In genomic region chr2:55949613-55950012, GRCh38 we compare ENCODE assay signal across 26 cellular contexts. TPM values are rescaled to one million over a fixed set of nuclear protein-coding genes. Genes with fewer than 3 reads are reported as not detected.
DNase-seq lines count a peak whose midpoint lies in the region; ATAC-seq, FAIRE-seq and TF ChIP-seq lines count a peak whose summit lies in the region.
"Had no signal": no experiment of that assay in that cellular context is flagged by ENCODE, and none has a peak within 500 bp of the region (broad histone marks: within the 10 kb centered on the region; RNA-seq: fewer than 3 reads in every experiment).

No MANE protein-coding gene starts in this region.

- dilution Hi-C loops in mammary epithelial cell (cut with HindIII; ENCODE audit: low sequenced_read_pairs), result no loop called here
- dilution Hi-C loops in keratinocyte (cut with MboI; ENCODE audit: extremely low pct_ligation_motif_present, low sequenced_read_pairs), result no loop called here

- DNase-seq in mammary epithelial cell (peak; percentile 12), breast epithelium (ENCODE audit: low spot score in 2 of 2) (no peak), LNCaP clone FGC (ENCODE audit: low read depth) (peak; percentile 15), PC-3 (no peak), keratinocyte (ENCODE audit: low read depth, low spot score) (no peak), NCI-H2196 treated with DMSO at 0.1 percent for 48 hours (lab: John Stamatoyannopoulos, UW; ENCODE audit: unreplicated experiment) (no peak), NCI-H128 (lab: John Stamatoyannopoulos, UW; ENCODE audit: unreplicated experiment) (no peak), GOT3 (lab: John Stamatoyannopoulos, UW) (no peak)
- DNase-seq: AML-193; CD4-positive, alpha-beta T cell; Kasumi-1; MG63; NCI-H1694; NCI-H2029 treated with DMSO at 0.1 percent for 48 hours; NCI-H2171; SK-N-SH; SW 1271; T-helper 9 cell had no signal

- H3K36me3 ChIP-seq in mammary epithelial cell (ENCODE audit: insufficient read depth, low read length) (no peaks in the 10 kb centered on the region), breast epithelium (no peaks in the 10 kb centered on the region), PC-3 (ENCODE audit: low read depth, low read length) (no peaks in the 10 kb centered on the region), keratinocyte (ENCODE audit: control insufficient read depth in 2 of 2, extremely low read depth in 1 of 2, insufficient read depth in 2 of 2, low read length in 2 of 2) (no peaks in the 10 kb centered on the region)
- H3K36me3 ChIP-seq: BLaER1 treated with 17β-estradiol and CSF1 and Interleukin-3, amounts not matched to agents 10 nM and 100 nM; HAP-1; MG63 had no signal

- H3K9ac ChIP-seq in mammary epithelial cell (ENCODE audit: insufficient read depth, low read length) (no peak overlapping the region), PC-3 (ENCODE audit: low read length) (no peak overlapping the region), keratinocyte (ENCODE audit: control insufficient read depth, extremely low read depth, insufficient read depth, low read length) (no peak overlapping the region)
- H3K9ac ChIP-seq: BLaER1 treated with 17β-estradiol and CSF1 and Interleukin-3, amounts not matched to agents 10 nM and 100 nM; SK-N-SH had no signal

- H4K20me1 ChIP-seq in mammary epithelial cell (ENCODE audit: insufficient read depth, low read length) (no peaks in the 10 kb centered on the region), PC-3 (ENCODE audit: low read length) (no peaks in the 10 kb centered on the region), keratinocyte (ENCODE audit: control insufficient read depth, extremely low read depth, insufficient read depth, low read length) (no peaks in the 10 kb centered on the region)
- H4K20me1 ChIP-seq: BLaER1 treated with 17β-estradiol and CSF1 and Interleukin-3, amounts not matched to agents 10 nM and 100 nM had no signal

- BruUV-seq in mammary epithelial cell (replicated peaks; lab: Mats Ljungman, UMichigan) (no TSS peak), PC-3 (replicated peaks; lab: Mats Ljungman, UMichigan) (no TSS peak)

- peak; percentile 48; the same call in 1 of the 2 replicates for ATAC-seq in PC-3
- ATAC-seq: GM23338, K562 had no signal

- WGBS in mammary epithelial cell (ENCODE audit: low coverage, missing lambda C conversion rate), result 17% methylated on average over 2 of the region's 2 CpGs

- no peak overlapping the region for H3K27ac ChIP-seq in mammary epithelial cell (ENCODE audit: insufficient read depth, low read depth, low read length)
- H3K27ac ChIP-seq in breast epithelium, result no peak overlapping the region
- H3K27ac ChIP-seq in PC-3 (ENCODE audit: low read length), result no peak overlapping the region
- no peak overlapping the region for H3K27ac ChIP-seq in keratinocyte (ENCODE audit: control insufficient read depth, insufficient read depth, low read length)
- H3K27ac ChIP-seq: BLaER1 treated with 17β-estradiol and CSF1 and Interleukin-3, amounts not matched to agents 10 nM and 100 nM; HL-60 had no signal

- H3K79me2 ChIP-seq in mammary epithelial cell (ENCODE audit: insufficient read depth, low read length) (no peaks in the 10 kb centered on the region), PC-3 (ENCODE audit: low read length) (no peaks in the 10 kb centered on the region), keratinocyte (ENCODE audit: control insufficient read depth, insufficient read depth, low read length) (no peaks in the 10 kb centered on the region)

- H3K9me3 ChIP-seq in mammary epithelial cell (replicated peaks; ENCODE audit: insufficient read depth, low read length), result no peaks in the 10 kb centered on the region
- no peaks in the 10 kb centered on the region for H3K9me3 ChIP-seq in breast epithelium
- H3K9me3 ChIP-seq in PC-3 (ENCODE audit: low read length), result no peaks in the 10 kb centered on the region
- H3K9me3 ChIP-seq in keratinocyte (ENCODE audit: control insufficient read depth, low read depth, low read length), result no peaks in the 10 kb centered on the region
- H3K9me3 ChIP-seq: HAP-1 had no signal

- FAIRE-seq in keratinocyte (lab: Jason Lieb, UNC), result no peak
- FAIRE-seq: A204.1, D721Med, K562 had no signal

- H3K9me2 ChIP-seq in PC-3 (replicated peaks; ENCODE audit: low read length), result no peaks in the 10 kb centered on the region
- H3K9me2 ChIP-seq: SK-N-SH had no signal

- H3F3A ChIP-seq in PC-3 (ENCODE audit: low read length, unreplicated experiment), result no peaks in the 10 kb centered on the region

- intact Hi-C loops in mammary epithelial cell (cut with micrococcal nuclease), result no loop called here
- intact Hi-C loops in breast epithelium (cut with DNase I; ENCODE audit: low total_unique reads), result no loop called here
- intact Hi-C loops in PC-3 (cut with micrococcal nuclease), result no loop called here

- H3K27me3 ChIP-seq in mammary epithelial cell (ENCODE audit: insufficient read depth, low read length) (no peaks in the 10 kb centered on the region), breast epithelium (no peaks in the 10 kb centered on the region), PC-3 (ENCODE audit: low read length) (no peaks in the 10 kb centered on the region), keratinocyte (ENCODE audit: control insufficient read depth, extremely low read depth, insufficient read depth, low read length) (no peaks in the 10 kb centered on the region)
- H3K27me3 ChIP-seq: BLaER1 treated with 17β-estradiol and CSF1 and Interleukin-3, amounts not matched to agents 10 nM and 100 nM; MG63 had no signal

- no peaks in the 10 kb centered on the region for H3K4me1 ChIP-seq in mammary epithelial cell (ENCODE audit: insufficient read depth, low read length)
- H3K4me1 ChIP-seq in breast epithelium, result no peaks in the 10 kb centered on the region
- H3K4me1 ChIP-seq in PC-3 (ENCODE audit: insufficient read depth, low read length), result peaks cover 20% of the 10 kb centered on the region
- H3K4me1 ChIP-seq in keratinocyte (ENCODE audit: control insufficient read depth, extremely low read depth, insufficient read depth, low read length), result peaks cover 5% of the 10 kb centered on the region
- H3K4me1 ChIP-seq: HAP-1 had no signal

- CTCF ChIA-PET in mammary epithelial cell (lab: Charles Lee; ENCODE audit: low non-redundant PET), result no interaction called here
- CTCF ChIA-PET in PC-3 (lab: Charles Lee), result no interaction called here

- in situ Hi-C loops in mammary epithelial cell (cut with MboI; ENCODE audit: low sequenced_read_pairs in 2 of 2), result loop anchor here in 1 of 2 donors (25.0 kb wide), 1 partner anchor 187 kb away; no protein-coding TSS in a partner anchor

- H3K4me2 ChIP-seq in mammary epithelial cell (ENCODE audit: insufficient read depth, low read depth, low read length) (no peak overlapping the region), PC-3 (ENCODE audit: low read length) (no peak overlapping the region), keratinocyte (ENCODE audit: control insufficient read depth, extremely low read depth, insufficient read depth, low read depth, low read length) (peak overlapping the region; percentile 9)
- H3K4me2 ChIP-seq: GM23338, SK-N-SH had no signal

- no peak for TF ChIP-seq POLR2A in breast epithelium (IDR thresholded peaks at IDR 0.05)

- TF ChIP-seq CTCF in mammary epithelial cell (conservative IDR thresholded peaks at IDR 0.05 in 1 of 2, IDR thresholded peaks at IDR 0.05 in 1 of 2; ENCODE audit: extremely low read depth in 1 of 2, insufficient read depth in 1 of 2, low read depth in 1 of 2, low read length in 2 of 2) (no peak), breast epithelium (IDR thresholded peaks at IDR 0.05) (no peak), LNCaP clone FGC (IDR thresholded peaks at IDR 0.05; ENCODE audit: control insufficient read depth, extremely low read depth, insufficient read depth) (no peak), PC-3 (conservative IDR thresholded peaks at IDR 0.05; ENCODE audit: low read depth, low read length) (no peak), keratinocyte (optimal IDR thresholded peaks at IDR 0.05 in 1 of 3, IDR thresholded peaks at IDR 0.05 in 1 of 3, conservative IDR thresholded peaks at IDR 0.05 in 1 of 3; ENCODE audit: extremely low read depth in 1 of 3, insufficient read depth in 2 of 3, low read length in 3 of 3) (no peak)

- no peak overlapping the region for H3K4me3 ChIP-seq in mammary epithelial cell (replicated peaks in 1 of 3; ENCODE audit: insufficient read depth in 1 of 3, low read depth in 2 of 3, low read length in 3 of 3)
- H3K4me3 ChIP-seq in breast epithelium, result no peak overlapping the region
- no peak overlapping the region for H3K4me3 ChIP-seq in LNCaP clone FGC (ENCODE audit: low read depth, low read length)
- H3K4me3 ChIP-seq in PC-3 (ENCODE audit: low read length), result no peak overlapping the region
- no peak overlapping the region for H3K4me3 ChIP-seq in keratinocyte (ENCODE audit: control insufficient read depth in 2 of 3, extremely low read depth in 1 of 3, insufficient read depth in 2 of 3, low read depth in 1 of 3, low read length in 3 of 3)
- H3K4me3 ChIP-seq: BLaER1 treated with 17β-estradiol and CSF1 and Interleukin-3, amounts not matched to agents 10 nM and 100 nM; GM23338; HAP-1; K562; MG63 had no signal

- H3K9me1 ChIP-seq in keratinocyte (ENCODE audit: control insufficient read depth, extremely low read depth, insufficient read depth, low read length), result no peaks in the 10 kb centered on the region

- peak overlapping the region; percentile 78 for H2AFZ ChIP-seq in mammary epithelial cell (ENCODE audit: low read depth, low read length)
- H2AFZ ChIP-seq in PC-3 (ENCODE audit: low read length), result no peak overlapping the region
- H2AFZ ChIP-seq in keratinocyte (ENCODE audit: control insufficient read depth, low read length), result peak overlapping the region; percentile 78
- H2AFZ ChIP-seq: GM23338 had no signal

- POLR2A ChIA-PET in PC-3 (lab: Charles Lee; ENCODE audit: unreplicated experiment), result no interaction called here

RNA-seq across cellular contexts. Expression of gene EFEMP1, which starts 26.0 kb away (rescaled TPM):
- 100 to 1,000 TPM; 183 to 440 TPM for total RNA-seq in mammary epithelial cell
- polyA plus RNA-seq in mammary epithelial cell, result 232 TPM
- 231 TPM for polyA minus RNA-seq in mammary epithelial cell
- total RNA-seq in breast epithelium, result 100 to 1,000 TPM; 186 to 445 (median 273) TPM
- 52.0 and 59.6 TPM in 2 replicates for total RNA-seq in PC-3 (2014; rRNA removed)
- 176 to 285 TPM (median 234 TPM) in 3 replicates for polyA plus RNA-seq in keratinocyte
- 29.3 TPM for polyA plus RNA-seq in keratinocyte (2011; ENCODE audit: low read depth)
- polyA plus RNA-seq in keratinocyte (2011; cell fraction: cytosol; rRNA removed), result 80.8 and 128 TPM in 2 replicates
- 212 and 243 TPM in 2 replicates for polyA plus RNA-seq in keratinocyte (2011; cell fraction: nucleus; rRNA removed)
- 44.9 and 156 TPM in 2 replicates for polyA plus RNA-seq in keratinocyte (2012; ENCODE audit: low replicate concordance)
- polyA minus RNA-seq in keratinocyte, result 159 to 294 TPM (median 228 TPM) in 3 replicates
- polyA minus RNA-seq in keratinocyte (2011; cell fraction: cytosol; rRNA and poly(A)+ RNA removed), result 153 TPM
- 120 and 192 TPM in 2 replicates for polyA minus RNA-seq in keratinocyte (2011; cell fraction: nucleus; rRNA and poly(A)+ RNA removed)
- total RNA-seq: CD4-positive, alpha-beta T cell; G401 had no signal

Comparison
In these comparisons a context has a peak if more than half of its experiments do, and no peak if none do; other contexts are left out.
1. DNase-seq: peak in mammary epithelial cell (single experiment) and LNCaP clone FGC (single experiment); none in breast epithelium (0 of 2), PC-3 (single experiment), keratinocyte (single experiment), NCI-H2196 treated with DMSO at 0.1 percent for 48 hours (single experiment), NCI-H128 (single experiment) and GOT3 (single experiment).